In the genomic region with DNA sequence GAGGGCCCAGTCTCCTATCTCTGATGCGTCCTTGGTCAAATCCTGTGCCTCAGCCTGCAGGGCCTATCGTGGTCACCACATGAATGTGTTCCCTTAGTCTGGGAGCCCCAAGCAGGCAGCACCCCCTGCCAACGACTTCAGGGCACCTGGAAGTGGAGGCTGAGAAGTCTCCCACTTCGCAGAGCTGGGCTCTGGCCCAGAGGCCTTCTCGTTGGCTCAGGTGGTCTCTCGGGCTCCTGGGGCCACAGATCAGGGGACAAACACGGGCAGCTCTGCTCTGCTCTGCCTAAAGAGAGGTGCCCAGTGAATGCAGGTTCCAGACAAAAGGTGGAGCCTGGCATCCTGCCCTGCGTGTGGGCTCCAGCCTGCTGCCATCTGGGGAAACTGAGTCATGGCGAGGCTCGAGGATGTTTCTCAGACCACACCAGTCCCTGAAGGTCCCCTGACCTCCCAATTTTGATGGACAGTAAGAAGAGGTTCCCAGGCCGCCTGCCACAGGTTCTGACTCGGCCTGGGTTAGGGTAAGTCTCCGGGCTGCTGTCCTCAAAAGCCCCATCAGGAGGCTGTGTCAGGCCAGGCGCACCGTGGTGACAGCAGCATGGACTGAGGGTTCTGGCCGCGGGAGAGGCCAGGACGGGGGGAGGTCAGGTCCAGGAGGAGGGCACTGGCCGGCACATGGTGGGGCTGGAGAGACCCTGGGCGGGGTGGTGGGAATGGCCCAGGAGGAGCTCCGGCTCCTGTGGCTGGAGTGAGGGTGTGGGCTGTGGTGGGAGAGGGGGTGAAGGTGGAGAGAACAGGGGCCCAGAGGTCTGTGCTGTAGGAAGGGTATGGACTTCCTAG, we compare ENCODE assay signal across 26 cellular contexts. TPM values are rescaled to one million over a fixed set of nuclear protein-coding genes. Genes with fewer than 3 reads are reported as not detected.
DNase-seq lines count a peak whose midpoint lies in the region; ATAC-seq, FAIRE-seq and TF ChIP-seq lines count a peak whose summit lies in the region.
"Had no signal": no experiment of that assay in that cellular context is flagged by ENCODE, and none has a peak within 500 bp of the region (broad histone marks: within the 10 kb centered on the region; RNA-seq: fewer than 3 reads in every experiment).

No MANE protein-coding gene starts in this region.

- no peaks in the 10 kb centered on the region for H3K4me1 Mint-ChIP-seq in chondrocyte (ENCODE audit: low read depth)

- no peak for TF ChIP-seq CTCF in chondrocyte (IDR thresholded peaks at IDR 0.05)
- no peak for TF ChIP-seq CTCF in upper lobe of right lung (IDR thresholded peaks at IDR 0.05)
- TF ChIP-seq CTCF in uterus (IDR thresholded peaks at IDR 0.05), result no peak

- DNase-seq in DMS53 (lab: John Stamatoyannopoulos, UW) (peak; percentile 45), DMS53 treated with DMSO at 0.1 percent for 48 hours (lab: John Stamatoyannopoulos, UW; ENCODE audit: unreplicated experiment) (no peak), chondrocyte (ENCODE audit: low spot score) (peak; percentile 81), upper lobe of right lung (peak; percentile 56), GM19239 (ENCODE audit: insufficient read length, low spot score) (no peak), uterus (no peak)
- DNase-seq: BE2C, DMS153, GM23248, HFFc6, NCI-H1105 treated with DMSO at 0.1 percent for 48 hours, NCI-H146, NCI-H446 treated with DMSO at 0.1 percent for 48 hours, NCI-H526 treated with DMSO at 0.1 percent for 48 hours, SIG-M5 had no signal

- H3K36me3 Mint-ChIP-seq in chondrocyte (ENCODE audit: low read depth), result no peaks in the 10 kb centered on the region

- H3K36me3 ChIP-seq in HUES6 (ENCODE audit: control insufficient read depth, insufficient read depth, low read length) (no peaks in the 10 kb centered on the region), upper lobe of right lung (no peaks in the 10 kb centered on the region), uterus (no peaks in the 10 kb centered on the region)
- H3K36me3 ChIP-seq: BE2C, Peyer's patch had no signal

- H3K27me3 ChIP-seq in HUES6 (ENCODE audit: control insufficient read depth, insufficient read depth, low read length) (peaks cover 78% of the 10 kb centered on the region), upper lobe of right lung (peaks cover 29% of the 10 kb centered on the region), uterus (no peaks in the 10 kb centered on the region)
- H3K27me3 ChIP-seq: BE2C, Peyer's patch had no signal

- peaks cover 2% of the 10 kb centered on the region for H3K27me3 Mint-ChIP-seq in chondrocyte (ENCODE audit: low read depth)

- no peak for TF ChIP-seq POLR2A in uterus (IDR thresholded peaks at IDR 0.05)

- H3K27ac ChIP-seq in HUES6 (ENCODE audit: low read depth, low read length), result no peak overlapping the region
- H3K27ac ChIP-seq in upper lobe of right lung, result no peak overlapping the region
- H3K27ac ChIP-seq in uterus, result no peak overlapping the region
- H3K27ac ChIP-seq: 22Rv1, GM23248, Peyer's patch, SK-N-MC had no signal

- no peak for FAIRE-seq in GM19239 (lab: Jason Lieb, UNC)
- FAIRE-seq: HTR-8/SVneo had no signal

- H3K9me3 ChIP-seq in HUES6 (ENCODE audit: control insufficient read depth, insufficient read depth, low read depth, low read length) (no peaks in the 10 kb centered on the region), upper lobe of right lung (no peaks in the 10 kb centered on the region), uterus (no peaks in the 10 kb centered on the region)
- H3K9me3 ChIP-seq: BE2C, Peyer's patch had no signal

- H3K4me1 ChIP-seq in HUES6 (ENCODE audit: control insufficient read depth, insufficient read depth, low read length) (peaks cover 8% of the 10 kb centered on the region; the same call in 1 of the 2 replicates), upper lobe of right lung (no peaks in the 10 kb centered on the region), uterus (no peaks in the 10 kb centered on the region)
- H3K4me1 ChIP-seq: BE2C, Peyer's patch had no signal

- H3K9me3 Mint-ChIP-seq in chondrocyte (ENCODE audit: low read depth), result no peaks in the 10 kb centered on the region
- H3K9me3 Mint-ChIP-seq: H9, HFFc6 had no signal

- no peak overlapping the region for H3K9ac ChIP-seq in HUES6 (ENCODE audit: low read length)
- H3K9ac ChIP-seq: GM23248 had no signal

- ATAC-seq in upper lobe of right lung, result no peak

- H3K4me3 ChIP-seq in HUES6 (ENCODE audit: low read depth, low read length) (peak overlapping the region; percentile 47; the same call in 1 of the 2 replicates), upper lobe of right lung (no peak overlapping the region), uterus (no peak overlapping the region)
- H3K4me3 ChIP-seq: GM23248, Peyer's patch, SK-N-MC had no signal

- intact Hi-C loops in upper lobe of right lung (cut with DNase I) (no loop called here), uterus (cut with DNase I; ENCODE audit: low total_unique reads) (no loop called here)

- no peak overlapping the region for H3K27ac Mint-ChIP-seq in chondrocyte (ENCODE audit: unreplicated experiment)
- H3K27ac Mint-ChIP-seq: H9, HFFc6 had no signal

- no peak overlapping the region for H3K4me3 Mint-ChIP-seq in chondrocyte (ENCODE audit: unreplicated experiment)
- H3K4me3 Mint-ChIP-seq: HFFc6 had no signal

RNA-seq across cellular contexts. Expression of a gene that starts 1.5 kb away (rescaled TPM):
- total RNA-seq in chondrocyte (not detected in 3 replicates), upper lobe of right lung (not detected), uterus (under 1 TPM in 1 of 4 donors, not detected in 3; 0.55 TPM)
- total RNA-seq: Daoy, G401, GM23248, H9, HFFc6, LHCN-M2, MCF 10A, OCI-LY7, Peyer's patch had no signal

Comparison
In these comparisons a context has a peak if more than half of its experiments do, and no peak if none do; other contexts are left out.
1. DNase-seq: peak in DMS53 (single experiment), chondrocyte (single experiment) and upper lobe of right lung (single experiment); none in DMS53 treated with DMSO at 0.1 percent for 48 hours (single experiment), GM19239 (single experiment) and uterus (0 of 2).